In genomic region chr22:46449974-46450745, GRCh38 we compare ENCODE assay signal across 17 cellular contexts.
"Had no signal": no experiment of that assay in that cellular context is flagged by ENCODE, and none has a peak within 500 bp of the region (broad histone marks: within the 10 kb centered on the region; RNA-seq: fewer than 3 reads in every experiment).

No MANE protein-coding gene starts in this region.

- H3K27me3 ChIP-seq: breast epithelium had no signal

- ATAC-seq: activated CD4-positive, alpha-beta T cell treated with anti-CD3 and anti-CD28 coated beads for 36 hours; activated T-helper 17 cell treated with anti-CD3 and anti-CD28 coated beads, Interleukin-2, amount 50 U/mL, for 72 hours; heart right ventricle; stimulated activated naive CD8-positive, alpha-beta T cell treated with anti-CD3 and anti-CD28 coated beads, Interleukin-15, Interleukin-2, amounts not matched to agents 100 U/mL and 50 U/mL, for 24 hours; WTC11 had no signal

- H3K4me3 ChIP-seq: breast epithelium, heart right ventricle, left lung had no signal

- H3K27ac ChIP-seq: breast epithelium, heart right ventricle, left lung had no signal

- H3K36me3 ChIP-seq: breast epithelium, heart right ventricle, left lung had no signal

- H3K4me1 ChIP-seq: breast epithelium had no signal

- DNase-seq: activated CD4-positive, alpha-beta T cell treated with anti-CD3 and anti-CD28 coated beads for 36 hours; activated CD4-positive, alpha-beta T cell treated with anti-CD3 and anti-CD28 coated beads, Interleukin-2, amount 50 U/mL, for 4 hours; activated CD8-positive, alpha-beta memory T cell treated with anti-CD3 and anti-CD28 coated beads for 24 hours; activated CD8-positive, alpha-beta memory T cell treated with anti-CD3 and anti-CD28 coated beads, Interleukin-2, amount 50 U/mL, for 4 hours; activated naive CD8-positive, alpha-beta T cell treated with anti-CD3 and anti-CD28 coated beads for 36 hours; activated T-cell treated with anti-CD3 and anti-CD28 coated beads, Interleukin-2, amount 50 U/mL, for 24 hours; effector memory CD4-positive, alpha-beta T cell; heart right ventricle; natural killer cell; retina; stimulated activated CD4-positive, alpha-beta T cell treated with anti-CD3 and anti-CD28 coated beads, Interleukin-4, amount 100 ng/mL, for 24 hours; stimulated activated naive CD8-positive, alpha-beta T cell treated with anti-CD3 and anti-CD28 coated beads, Interleukin-15, Interleukin-2, amounts not matched to agents 100 U/mL and 50 U/mL, for 24 hours; T-helper 1 cell had no signal

- H3K9me3 ChIP-seq: breast epithelium, heart right ventricle, left lung had no signal
